Comparison of ENCODE assay signal across 11 cellular contexts in genomic region chr5:13866792-13867191, GRCh38.
DNase-seq lines count a peak whose midpoint lies in the region; ATAC-seq and TF ChIP-seq lines count a peak whose summit lies in the region.
"Had no signal": no experiment of that assay in that cellular context is flagged by ENCODE, and none has a peak within 500 bp of the region (broad histone marks: within the 10 kb centered on the region; RNA-seq: fewer than 3 reads in every experiment).

No MANE protein-coding gene starts in this region.

- H2BK120ac ChIP-seq in neuronal stem cell (ENCODE audit: low read depth, low read length) = no peak overlapping the region

- H2BK15ac ChIP-seq in neuronal stem cell (ENCODE audit: low read length) = no peak overlapping the region

- H3K4me1 ChIP-seq in neuronal stem cell (ENCODE audit: control insufficient read depth in 2 of 2, insufficient read depth in 1 of 2, low read depth in 1 of 2, low read length in 2 of 2) (no peaks in the 10 kb centered on the region), aorta (ENCODE audit: control insufficient read depth in 1 of 2, insufficient read depth in 2 of 2, low read length in 2 of 2) (no peaks in the 10 kb centered on the region)

- POLR2A ChIA-PET in activated CD4-positive, alpha-beta T cell treated with anti-CD3 and anti-CD28 coated beads for 36 hours (lab: Charles Lee) = no interaction called here

- no peak overlapping the region for H3K27ac ChIP-seq in neuronal stem cell (replicated peaks; ENCODE audit: low read length)
- H3K27ac ChIP-seq in aorta (ENCODE audit: low read depth in 1 of 2, low read length in 2 of 2) = no peak overlapping the region
- H3K27ac ChIP-seq: thoracic aorta had no signal

- H3K4me1 Mint-ChIP-seq in activated CD4-positive, alpha-beta T cell treated with anti-CD3 and anti-CD28 coated beads for 36 hours = no peaks in the 10 kb centered on the region

- no peak overlapping the region for H2AFZ ChIP-seq in neuronal stem cell (ENCODE audit: low read length)

- no peak overlapping the region for H2BK12ac ChIP-seq in neuronal stem cell (ENCODE audit: low read length)

- no peaks in the 10 kb centered on the region for H3K27me3 Mint-ChIP-seq in activated CD4-positive, alpha-beta T cell treated with anti-CD3 and anti-CD28 coated beads for 36 hours

- H3K36me3 ChIP-seq in neuronal stem cell (replicated peaks in 1 of 2; ENCODE audit: control insufficient read depth in 2 of 2, insufficient read depth in 2 of 2, low read length in 2 of 2) = no peaks in the 10 kb centered on the region
- H3K36me3 ChIP-seq in aorta (ENCODE audit: control insufficient read depth in 1 of 2, insufficient read depth in 2 of 2, low read length in 1 of 2) = no peaks in the 10 kb centered on the region
- H3K36me3 ChIP-seq: thoracic aorta had no signal

- ATAC-seq in activated CD4-positive, alpha-beta T cell treated with anti-CD3 and anti-CD28 coated beads for 36 hours = no peak
- ATAC-seq in aorta (ENCODE audit: low FRiP score) (no peak), HG03139 (IDR thresholded peaks at IDR 0.05; ENCODE audit: unreplicated experiment) (no peak)

- no peak overlapping the region for H2BK5ac ChIP-seq in neuronal stem cell (ENCODE audit: low read length)

- H3K9ac ChIP-seq in neuronal stem cell (ENCODE audit: low read depth, low read length, poor library complexity) = no peak overlapping the region

- H3K9me3 ChIP-seq in neuronal stem cell (replicated peaks in 1 of 2; ENCODE audit: control insufficient read depth in 2 of 2, insufficient read depth in 1 of 2, low read depth in 1 of 2, low read length in 2 of 2) (no peaks in the 10 kb centered on the region), aorta (ENCODE audit: control insufficient read depth, low read length) (no peaks in the 10 kb centered on the region)
- H3K9me3 ChIP-seq: thoracic aorta had no signal

- no peak for TF ChIP-seq CTCF in cardiac fibroblast (IDR thresholded peaks at IDR 0.05; ENCODE audit: low read depth, low read length)

- peak; percentile 49 for DNase-seq in activated CD4-positive, alpha-beta T cell treated with anti-CD3 and anti-CD28 coated beads for 36 hours
- no peak for DNase-seq in activated CD4-positive, alpha-beta T cell treated with anti-CD3 and anti-CD28 coated beads, Interleukin-2, amount 50 U/mL, for 1 hour
- DNase-seq in NCI-H1048 (lab: John Stamatoyannopoulos, UW) = peak; percentile 28
- peak; percentile 5 to 53 for DNase-seq in cardiac fibroblast (ENCODE audit: low read depth in 2 of 2)
- peak; percentile 63 for DNase-seq in neuronal stem cell (ENCODE audit: low spot score)
- no peak for DNase-seq in aorta
- DNase-seq in putamen (ENCODE audit: low spot score) = no peak
- DNase-seq: NCI-H1436 treated with DMSO at 0.1 percent for 48 hours, retina had no signal

- no peak overlapping the region for H2AK5ac ChIP-seq in neuronal stem cell (ENCODE audit: low read depth, low read length)

- intact Hi-C loops in activated CD4-positive, alpha-beta T cell treated with anti-CD3 and anti-CD28 coated beads for 36 hours (cut with DNase I, micrococcal nuclease) = no loop called here
- intact Hi-C loops in aorta (cut with DNase I) = no loop called here

- H4K91ac ChIP-seq in neuronal stem cell (ENCODE audit: low read depth, low read length, poor library complexity) = no peak overlapping the region

- H3K4me3 ChIP-seq in cardiac fibroblast (replicated peaks in 1 of 2; ENCODE audit: low read depth in 2 of 2, low read length in 2 of 2) (no peak overlapping the region), neuronal stem cell (ENCODE audit: low read length in 2 of 2) (no peak overlapping the region), aorta (ENCODE audit: low read length in 2 of 2) (no peak overlapping the region)
- H3K4me3 ChIP-seq: thoracic aorta had no signal

- CTCF ChIA-PET in activated CD4-positive, alpha-beta T cell treated with anti-CD3 and anti-CD28 coated beads for 36 hours (lab: Charles Lee) = no interaction called here

- no peak overlapping the region for H3K14ac ChIP-seq in neuronal stem cell (ENCODE audit: low read length)

- H3K27ac Mint-ChIP-seq in activated CD4-positive, alpha-beta T cell treated with anti-CD3 and anti-CD28 coated beads for 36 hours = no peak overlapping the region

- no peak overlapping the region for H3K23ac ChIP-seq in neuronal stem cell (ENCODE audit: low read depth, low read length, poor library complexity)

- no peak overlapping the region for H3K4me2 ChIP-seq in neuronal stem cell (ENCODE audit: insufficient read depth, low read length, poor library complexity, severe bottlenecking)

- no peaks in the 10 kb centered on the region for H3K36me3 Mint-ChIP-seq in activated CD4-positive, alpha-beta T cell treated with anti-CD3 and anti-CD28 coated beads for 36 hours (ENCODE audit: low read depth)

- H4K8ac ChIP-seq in neuronal stem cell (ENCODE audit: low read depth, low read length) = no peak overlapping the region

- H3K4me3 Mint-ChIP-seq in activated CD4-positive, alpha-beta T cell treated with anti-CD3 and anti-CD28 coated beads for 36 hours = no peak overlapping the region

- H3K9me3 Mint-ChIP-seq in activated CD4-positive, alpha-beta T cell treated with anti-CD3 and anti-CD28 coated beads for 36 hours (ENCODE audit: low read depth) = peaks cover 17% of the 10 kb centered on the region

- H3K79me1 ChIP-seq in neuronal stem cell (ENCODE audit: low read depth, low read length) = no peaks in the 10 kb centered on the region

- no peak overlapping the region for H3K4ac ChIP-seq in neuronal stem cell (ENCODE audit: low read length)

- H3K18ac ChIP-seq in neuronal stem cell (ENCODE audit: low read length) = no peak overlapping the region

- no CpG with 5 or more reads among the region's 5 CpGs for WGBS in neuronal stem cell (ENCODE audit: extremely low coverage in 2 of 2, insufficient read length in 2 of 2, insufficient replicate concordance in 1 of 2), 2 donors
- WGBS in aorta, 2 donors = 12 to 18% methylated on average over 5 of the region's 5 CpGs

- H3K27me3 ChIP-seq in neuronal stem cell (ENCODE audit: control insufficient read depth in 3 of 3, insufficient read depth in 3 of 3, low read depth in 1 of 3, low read length in 3 of 3) (no peaks in the 10 kb centered on the region), aorta (ENCODE audit: control insufficient read depth in 1 of 2, insufficient read depth in 2 of 2, low read length in 1 of 2) (no peaks in the 10 kb centered on the region)

Comparison
In these comparisons a context has a peak if more than half of its experiments do, and no peak if none do; other contexts are left out.
1. DNase-seq: peak in activated CD4-positive, alpha-beta T cell treated with anti-CD3 and anti-CD28 coated beads for 36 hours (single experiment), NCI-H1048 (single experiment), cardiac fibroblast (2 of 2) and neuronal stem cell (single experiment); none in activated CD4-positive, alpha-beta T cell treated with anti-CD3 and anti-CD28 coated beads, Interleukin-2, amount 50 U/mL, for 1 hour (single experiment), aorta (0 of 2) and putamen (single experiment).